8 cellular contexts compared by ENCODE assay signal in genomic region chr19:34041922-34042521, GRCh38.
A peak's percentile ranks its signal among the peaks of the same experiment; 100 is the strongest.
DNase-seq lines count a peak whose midpoint lies in the region; ATAC-seq and TF ChIP-seq lines count a peak whose summit lies in the region.

No MANE protein-coding gene starts in this region.

- WGBS in endodermal cell (ENCODE audit: insufficient coverage in 1 of 2, insufficient read length in 1 of 2), 2 experiments = 29 to 39% methylated on average over 13 to 15 of the region's 15 CpGs

- TF ChIP-seq CTCF in endodermal cell (conservative IDR thresholded peaks at IDR 0.05) = peak; percentile 98

- peaks cover 3% of the 10 kb centered on the region for H3K36me3 Mint-ChIP-seq in endodermal cell (ENCODE audit: low read depth)
- H3K36me3 Mint-ChIP-seq in naive B cell = peaks cover 3 to 6% of the 10 kb centered on the region in 2 donors
- H3K36me3 Mint-ChIP-seq in stimulated activated effector memory CD8-positive, alpha-beta T cell treated with anti-CD3 and anti-CD28 coated beads, Interleukin-12 subunit alpha, Interleukin-12 subunit beta, amount 100 ng/mL, for 72 hours = no peaks in the 10 kb centered on the region

- ATAC-seq in naive B cell (ENCODE audit: low read depth in 2 of 2) = no peak
- ATAC-seq in stimulated activated effector memory CD8-positive, alpha-beta T cell treated with anti-CD3 and anti-CD28 coated beads, Interleukin-12 subunit alpha, Interleukin-12 subunit beta, amount 100 ng/mL, for 72 hours = peak; percentile 62

- H3K9ac ChIP-seq in endodermal cell (ENCODE audit: extremely low read depth, low read length, poor library complexity, severe bottlenecking) = no peak overlapping the region

- H3K4me1 Mint-ChIP-seq in endodermal cell = peaks cover 2% of the 10 kb centered on the region
- peaks cover 0 to 2% (median 0%) of the 10 kb centered on the region in 3 donors for H3K4me1 Mint-ChIP-seq in naive B cell
- H3K4me1 Mint-ChIP-seq in stimulated activated effector memory CD8-positive, alpha-beta T cell treated with anti-CD3 and anti-CD28 coated beads, Interleukin-12 subunit alpha, Interleukin-12 subunit beta, amount 100 ng/mL, for 72 hours = no peaks in the 10 kb centered on the region

- peaks cover 22% of the 10 kb centered on the region for H3K9me3 ChIP-seq in endodermal cell (ENCODE audit: control insufficient read depth, low read length)

- H3K27me3 Mint-ChIP-seq in endodermal cell (ENCODE audit: insufficient read depth) (peaks cover 7% of the 10 kb centered on the region), naive B cell (peaks cover 30 to 49% (median 33%) of the 10 kb centered on the region in 3 donors)

- no peaks in the 10 kb centered on the region for H3K36me3 ChIP-seq in endodermal cell (ENCODE audit: control insufficient read depth, insufficient read depth, low read length)

- H3K27ac Mint-ChIP-seq in endodermal cell (no peak overlapping the region), naive B cell (no peak overlapping the region)
- H3K27ac Mint-ChIP-seq in stimulated activated effector memory CD8-positive, alpha-beta T cell treated with anti-CD3 and anti-CD28 coated beads, Interleukin-12 subunit alpha, Interleukin-12 subunit beta, amount 100 ng/mL, for 72 hours = no peak overlapping the region

- H3K27me3 ChIP-seq in endodermal cell (ENCODE audit: control insufficient read depth, insufficient read depth, low read length, poor library complexity, severe bottlenecking) = no peaks in the 10 kb centered on the region

- DNase-seq in DMS53 (lab: John Stamatoyannopoulos, UW) (peak; percentile 59), DMS53 treated with DMSO at 0.1 percent for 48 hours (lab: John Stamatoyannopoulos, UW; ENCODE audit: unreplicated experiment) (no peak), NCI-H748 treated with DMSO at 0.1 percent for 48 hours (lab: John Stamatoyannopoulos, UW) (peak; percentile 11), endodermal cell (peak; percentile 93), naive B cell (peak; percentile 21), NCI-H2029 (lab: John Stamatoyannopoulos, UW) (no peak)
- DNase-seq in activated CD8-positive, alpha-beta memory T cell treated with anti-CD3 and anti-CD28 coated beads for 48 hours (ENCODE audit: low read depth in 2 of 3, low spot score in 2 of 3) = peak; percentile 27 to 79 (median 70)
- peak; percentile 63 to 85 for DNase-seq in stimulated activated effector memory CD8-positive, alpha-beta T cell treated with anti-CD3 and anti-CD28 coated beads, Interleukin-12 subunit alpha, Interleukin-12 subunit beta, amount 100 ng/mL, for 72 hours (ENCODE audit: low spot score in 2 of 2)

- no peak overlapping the region for H3K27ac ChIP-seq in endodermal cell (ENCODE audit: low read depth, low read length)

- no peaks in the 10 kb centered on the region for H3K4me1 ChIP-seq in endodermal cell (ENCODE audit: control insufficient read depth, insufficient read depth, low read length)

- no peak overlapping the region for H3K4me3 ChIP-seq in endodermal cell (ENCODE audit: low read length)

- no peak overlapping the region for H3K4me3 Mint-ChIP-seq in endodermal cell
- no peak overlapping the region for H3K4me3 Mint-ChIP-seq in naive B cell
- H3K4me3 Mint-ChIP-seq in stimulated activated effector memory CD8-positive, alpha-beta T cell treated with anti-CD3 and anti-CD28 coated beads, Interleukin-12 subunit alpha, Interleukin-12 subunit beta, amount 100 ng/mL, for 72 hours = no peak overlapping the region

- H3K9me3 Mint-ChIP-seq in endodermal cell (peaks cover 9% of the 10 kb centered on the region), naive B cell (peaks cover 0 to 10% (median 6%) of the 10 kb centered on the region in 7 donors)
- H3K9me3 Mint-ChIP-seq in stimulated activated effector memory CD8-positive, alpha-beta T cell treated with anti-CD3 and anti-CD28 coated beads, Interleukin-12 subunit alpha, Interleukin-12 subunit beta, amount 100 ng/mL, for 72 hours = no peaks in the 10 kb centered on the region

Comparison
In these comparisons a context has a peak if more than half of its experiments do, and no peak if none do; other contexts are left out.
1. DNase-seq: peak in DMS53 (single experiment), NCI-H748 treated with DMSO at 0.1 percent for 48 hours (single experiment), activated CD8-positive, alpha-beta memory T cell treated with anti-CD3 and anti-CD28 coated beads for 48 hours (3 of 3), endodermal cell (single experiment), naive B cell (single experiment) and stimulated activated effector memory CD8-positive, alpha-beta T cell treated with anti-CD3 and anti-CD28 coated beads, Interleukin-12 subunit alpha, Interleukin-12 subunit beta, amount 100 ng/mL, for 72 hours (2 of 2); none in DMS53 treated with DMSO at 0.1 percent for 48 hours (single experiment) and NCI-H2029 (single experiment).